9 cellular contexts compared by ENCODE assay signal in the genomic region with DNA sequence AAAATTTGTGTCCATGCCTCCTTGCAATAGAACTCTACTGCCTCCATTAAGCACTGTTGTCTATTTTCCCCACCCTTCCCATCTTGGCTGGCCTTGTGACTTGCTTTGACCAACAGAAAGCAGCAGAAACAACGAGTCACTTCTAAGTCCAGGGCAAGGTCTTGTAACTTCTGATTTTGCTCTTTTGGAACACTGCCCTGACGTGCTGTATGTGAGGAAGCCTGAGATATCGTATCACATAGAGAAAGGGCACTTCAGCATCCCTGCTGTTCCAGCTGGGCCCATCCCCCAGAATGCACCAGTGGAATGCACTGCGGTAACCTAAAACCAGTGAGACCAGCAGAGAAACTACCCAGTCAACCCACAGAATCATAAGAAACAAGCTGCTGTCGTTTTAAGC. TPM values are rescaled to one million over a fixed set of nuclear protein-coding genes. Genes with fewer than 3 reads are reported as not detected.
DNase-seq lines count a peak whose midpoint lies in the region; ATAC-seq and TF ChIP-seq lines count a peak whose summit lies in the region.
"Had no signal": no experiment of that assay in that cellular context is flagged by ENCODE, and none has a peak within 500 bp of the region (broad histone marks: within the 10 kb centered on the region; RNA-seq: fewer than 3 reads in every experiment).

No MANE protein-coding gene starts in this region.

- H3K36me3 ChIP-seq in gastrocnemius medialis = no peaks in the 10 kb centered on the region
- H3K36me3 ChIP-seq in colonic mucosa = no peaks in the 10 kb centered on the region

- no peak overlapping the region for H3K4me3 ChIP-seq in gastrocnemius medialis
- H3K4me3 ChIP-seq in colonic mucosa = no peak overlapping the region

- no peak overlapping the region for H3K27ac ChIP-seq in foreskin keratinocyte
- H3K27ac ChIP-seq in gastrocnemius medialis = peak overlapping the region in 1 of 4 donors; percentile 4
- no peak overlapping the region for H3K27ac ChIP-seq in colonic mucosa

- H3K27me3 ChIP-seq in foreskin keratinocyte = no peaks in the 10 kb centered on the region
- H3K27me3 ChIP-seq in gastrocnemius medialis = no peaks in the 10 kb centered on the region
- H3K27me3 ChIP-seq in colonic mucosa = no peaks in the 10 kb centered on the region

- H3K9ac ChIP-seq in colonic mucosa (ENCODE audit: low read depth in 2 of 2, low read length in 2 of 2) = no peak overlapping the region

- TF ChIP-seq POLR2A in gastrocnemius medialis (IDR thresholded peaks at IDR 0.05) = no peak

- TF ChIP-seq CTCF in foreskin keratinocyte (conservative IDR thresholded peaks at IDR 0.05) = no peak
- no peak for TF ChIP-seq CTCF in gastrocnemius medialis (IDR thresholded peaks at IDR 0.05 in 4 of 5, conservative IDR thresholded peaks at IDR 0.05 in 1 of 5)
- no peak for TF ChIP-seq CTCF in colonic mucosa (IDR thresholded peaks at IDR 0.05)

- DNase-seq in HK-2 (ENCODE audit: unreplicated experiment) (peak; percentile 13), SK-MEL-5 (ENCODE audit: low read depth, low spot score) (peak; percentile 54), foreskin keratinocyte (no peak), gastrocnemius medialis (peak in 1 of 2 donors; percentile 31), NCI-H1092 treated with DMSO at 0.1 percent for 48 hours (lab: John Stamatoyannopoulos, UW) (no peak), globus pallidus (ENCODE audit: low spot score) (no peak), colonic mucosa (no peak)
- DNase-seq in activated CD4-positive, alpha-beta T cell treated with anti-CD3 and anti-CD28 coated beads, Interleukin-2, amount 50 U/mL, for 48 hours = no peak

- intact Hi-C loops in gastrocnemius medialis (cut with DNase I; ENCODE audit: low total_unique reads) (no loop called here), colonic mucosa (cut with DNase I) (no loop called here)

- peak; percentile 48 for ATAC-seq in foreskin keratinocyte
- ATAC-seq in gastrocnemius medialis = peak; percentile 39 to 85
- ATAC-seq: activated naive CD4-positive, alpha-beta T cell treated with anti-CD3 and anti-CD28 coated beads, Interleukin-2, amount 50 U/mL, for 72 hours had no signal

- H3K9me3 ChIP-seq in gastrocnemius medialis (no peaks in the 10 kb centered on the region), colonic mucosa (no peaks in the 10 kb centered on the region)

- H3K4me1 ChIP-seq in foreskin keratinocyte (peaks cover 10% of the 10 kb centered on the region), gastrocnemius medialis (peaks cover 61 to 70% of the 10 kb centered on the region in 2 donors), colonic mucosa (no peaks in the 10 kb centered on the region)

- in situ Hi-C loops in SK-MEL-5 (cut with HindIII; ENCODE audit: low pct_unique_long_range_greater_than_20kb, low sequenced_read_pairs) (no loop called here), gastrocnemius medialis (cut with MboI; ENCODE audit: low sequenced_read_pairs in 4 of 4) (no loop called here)

RNA-seq across cellular contexts. Expression of gene NCKAP1, which starts 28.1 kb away (rescaled TPM):
- total RNA-seq in SK-MEL-5 (2014; rRNA removed; shearing (Covaris generic)) = 124 and 125 TPM in 2 replicates
- 102 and 117 TPM in 2 replicates for polyA plus RNA-seq in SK-MEL-5 (2015; cell fraction: cytosol; rRNA removed)
- polyA plus RNA-seq in SK-MEL-5 (2015; cell fraction: nucleus; rRNA removed) = 90.5 and 97.0 TPM in 2 replicates
- total RNA-seq in foreskin keratinocyte (165 and 168 TPM in 2 replicates), gastrocnemius medialis (100 to 1,000 TPM; 152 to 303 (median 168) TPM), colonic mucosa (100 to 1,000 TPM; 105 to 133 TPM)
- 37.1 and 47.6 TPM in 2 replicates for polyA plus RNA-seq in foreskin keratinocyte

Comparison
In these comparisons a context has a peak if more than half of its experiments do, and no peak if none do; other contexts are left out.
1. DNase-seq: peak in HK-2 (single experiment) and SK-MEL-5 (single experiment); none in foreskin keratinocyte (0 of 2), NCI-H1092 treated with DMSO at 0.1 percent for 48 hours (single experiment), globus pallidus (single experiment), colonic mucosa (single experiment) and activated CD4-positive, alpha-beta T cell treated with anti-CD3 and anti-CD28 coated beads, Interleukin-2, amount 50 U/mL, for 48 hours (0 of 2).